Comparison of ENCODE assay signal across 1 cellular context in genomic region chr5:124176692-124177091, GRCh38.
TF ChIP-seq lines count a peak whose summit lies in the region.

No MANE protein-coding gene starts in this region.

TF ChIP-seq in H1, 55 proteins besides CTCF, POLR2A, EP300 and RAD21 (continued from another document):
- TF ChIP-seq TAF1 (IDR thresholded peaks at IDR 0.05; ENCODE audit: low read depth, low read length) (no peak), PHF8 (conservative IDR thresholded peaks at IDR 0.05; ENCODE audit: low read depth, low read length) (no peak), E2F6 (IDR thresholded peaks at IDR 0.05) (no peak)
